Comparison of ENCODE assay signal across 7 cellular contexts in genomic region chr10:112700401-112700800, GRCh38.
"Had no signal": no experiment of that assay in that cellular context is flagged by ENCODE, and none has a peak within 500 bp of the region (broad histone marks: within the 10 kb centered on the region; RNA-seq: fewer than 3 reads in every experiment).

No MANE protein-coding gene starts in this region.

- H3K27ac ChIP-seq: HL-60, KMS-11 had no signal

- ATAC-seq: HepG2 had no signal

- DNase-seq: GOT3, H9, HCEC 1CT, KBM-7 had no signal

- FAIRE-seq: HepG2 had no signal

- H3K4me2 ChIP-seq: KMS-11 had no signal
